ENCODE assay signal across 8 cellular contexts in the genomic region with DNA sequence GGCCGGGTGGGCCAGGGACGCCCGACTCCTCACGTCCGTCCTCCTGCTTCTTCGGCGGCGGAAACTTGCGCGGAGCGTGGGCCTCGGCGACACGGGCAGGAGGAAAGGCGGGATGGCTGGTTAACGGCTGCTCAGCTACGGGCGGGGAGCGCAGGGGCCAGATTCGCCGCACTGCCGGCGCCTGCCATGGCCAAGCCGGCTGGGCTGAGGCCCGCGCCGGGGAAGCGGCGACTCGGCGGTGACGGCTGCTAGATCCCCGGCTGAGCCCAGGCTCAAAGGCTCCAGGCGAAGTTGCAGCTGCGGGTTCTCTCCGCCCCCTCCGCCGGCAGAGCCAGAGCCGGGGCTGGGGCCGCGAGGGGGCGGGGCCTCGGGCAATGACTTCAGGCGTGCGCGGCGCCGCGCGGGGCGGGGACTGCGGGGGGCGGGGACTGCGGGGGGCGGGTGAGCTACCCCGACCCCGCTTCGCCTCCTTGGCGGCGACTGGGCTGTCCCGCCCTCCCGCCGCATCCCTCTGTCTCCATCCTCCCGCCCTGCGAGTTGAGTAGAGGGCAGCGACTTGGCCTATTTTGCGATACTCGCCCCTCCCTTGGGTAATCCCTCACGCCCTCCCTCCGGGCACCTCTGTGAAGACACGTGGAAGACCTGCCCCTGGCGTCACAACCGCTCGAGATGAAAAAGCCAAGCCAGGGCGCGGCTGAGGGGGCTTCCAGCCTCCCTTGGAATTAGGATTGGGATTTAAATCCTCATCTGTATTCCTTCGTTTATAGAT. TPM values are rescaled to one million over a fixed set of nuclear protein-coding genes. Genes with fewer than 3 reads are reported as not detected.
DNase-seq lines count a peak whose midpoint lies in the region; ATAC-seq and TF ChIP-seq lines count a peak whose summit lies in the region.

CEP85L (minus strand) TSS at position 310 of the 769 bp plus-strand sequence. CDS start 322 bp downstream, outside the sequence.

- peak within 1 kb of the TSS; percentile 69 for H3K4me3 ChIP-seq in GM12875 (ENCODE audit: low read depth, low read length)
- peak within 1 kb of the TSS; percentile 91 for H3K4me3 ChIP-seq in SU-DHL-6 (ENCODE audit: insufficient read depth, low read length, poor library complexity, severe bottlenecking)
- H3K4me3 ChIP-seq in parathyroid adenoma (ENCODE audit: low read depth, low read length): peak within 1 kb of the TSS; percentile 80
- H3K4me3 ChIP-seq in tibial artery: peak within 1 kb of the TSS; percentile 69 to 86

- H2AFZ ChIP-seq in SU-DHL-6 (ENCODE audit: low read depth, low read length, severe bottlenecking): peak within 1 kb of the TSS; percentile 98
- peak within 1 kb of the TSS; percentile 92 for H2AFZ ChIP-seq in parathyroid adenoma

- DNase-seq in NCI-H1417 (lab: John Stamatoyannopoulos, UW): peak; percentile 92 to 99 (median 97)
- DNase-seq in activated naive CD8-positive, alpha-beta T cell treated with anti-CD3 and anti-CD28 coated beads, Interleukin-2, amount 10 ng/mL, durations not matched to agents 7 days and 5 days: peak; percentile 94
- peak; percentile 95 for DNase-seq in Right ventricle myocardium superior
- peak; percentile 89 to 94 for DNase-seq in tibial artery

- POLR2A ChIA-PET in activated naive CD8-positive, alpha-beta T cell treated with anti-CD3 and anti-CD28 coated beads, Interleukin-2, amount 10 ng/mL, durations not matched to agents 7 days and 5 days (lab: Charles Lee): interaction anchor here (0.6 to 2.0 kb wide), 17 partner anchors 9 to 322 kb away, joined by 3 to 30 read pairs (median 3); no protein-coding TSS in a partner anchor

- peaks cover 12% of the 10 kb centered on the region; the same call in 1 of the 2 replicates for H3F3A ChIP-seq in SU-DHL-6 (ENCODE audit: insufficient read depth)

- H4K20me1 ChIP-seq in SU-DHL-6 (ENCODE audit: low read depth, low read length): no peaks in the 10 kb centered on the region

- H3K4me1 Mint-ChIP-seq in activated naive CD8-positive, alpha-beta T cell treated with anti-CD3 and anti-CD28 coated beads, Interleukin-2, amount 10 ng/mL, durations not matched to agents 7 days and 5 days: peaks cover 35% of the 10 kb centered on the region

- H3K9me3 Mint-ChIP-seq in activated naive CD8-positive, alpha-beta T cell treated with anti-CD3 and anti-CD28 coated beads, Interleukin-2, amount 10 ng/mL, durations not matched to agents 7 days and 5 days: no peaks in the 10 kb centered on the region

- ATAC-seq in HG02763 (IDR thresholded peaks at IDR 0.05; ENCODE audit: unreplicated experiment) (peak; percentile 89), Right ventricle myocardium superior (ENCODE audit: poor library complexity) (peak; percentile 98)
- ATAC-seq in activated naive CD8-positive, alpha-beta T cell treated with anti-CD3 and anti-CD28 coated beads, Interleukin-2, amount 10 ng/mL, durations not matched to agents 7 days and 5 days (ENCODE audit: low read depth): peak; percentile 92

- H3K79me2 ChIP-seq in SU-DHL-6 (ENCODE audit: insufficient read depth, low read length) (no peaks in the 10 kb centered on the region), parathyroid adenoma (peaks cover 17% of the 10 kb centered on the region)

- H3K27me3 ChIP-seq in SU-DHL-6 (ENCODE audit: low read length): no peaks in the 10 kb centered on the region
- H3K27me3 ChIP-seq in parathyroid adenoma (ENCODE audit: control insufficient read depth, insufficient read depth, low read length): no peaks in the 10 kb centered on the region
- no peaks in the 10 kb centered on the region for H3K27me3 ChIP-seq in tibial artery

- peaks cover 23% of the 10 kb centered on the region for H3K36me3 Mint-ChIP-seq in activated naive CD8-positive, alpha-beta T cell treated with anti-CD3 and anti-CD28 coated beads, Interleukin-2, amount 10 ng/mL, durations not matched to agents 7 days and 5 days

- no peak for TF ChIP-seq CTCF in GM12875 (IDR thresholded peaks at IDR 0.05; ENCODE audit: borderline replicate concordance, insufficient read depth, low read depth, low read length)
- no peak for TF ChIP-seq CTCF in SU-DHL-6 (IDR thresholded peaks at IDR 0.05; ENCODE audit: insufficient read depth, low read length, poor library complexity, severe bottlenecking)
- peak; percentile 12 for TF ChIP-seq CTCF in parathyroid adenoma (IDR thresholded peaks at IDR 0.05)
- peak in 1 of 2 experiments; percentile 36 for TF ChIP-seq CTCF in tibial artery (IDR thresholded peaks at IDR 0.05)

- H3K4me2 ChIP-seq in SU-DHL-6 (ENCODE audit: low read depth, low read length, poor library complexity, severe bottlenecking) (peak within 1 kb of the TSS; percentile 78), parathyroid adenoma (ENCODE audit: low read length) (peak within 1 kb of the TSS; percentile 84)

- H3K9me3 ChIP-seq in SU-DHL-6 (ENCODE audit: insufficient read depth, low read length): no peaks in the 10 kb centered on the region
- H3K9me3 ChIP-seq in parathyroid adenoma (ENCODE audit: control insufficient read depth, low read length): no peaks in the 10 kb centered on the region
- H3K9me3 ChIP-seq in tibial artery: no peaks in the 10 kb centered on the region

- H3K27me3 Mint-ChIP-seq in activated naive CD8-positive, alpha-beta T cell treated with anti-CD3 and anti-CD28 coated beads, Interleukin-2, amount 10 ng/mL, durations not matched to agents 7 days and 5 days: no peaks in the 10 kb centered on the region

- H3K27ac Mint-ChIP-seq in activated naive CD8-positive, alpha-beta T cell treated with anti-CD3 and anti-CD28 coated beads, Interleukin-2, amount 10 ng/mL, durations not matched to agents 7 days and 5 days: peak within 1 kb of the TSS; percentile 86

- H3K27ac ChIP-seq in SU-DHL-6 (ENCODE audit: low read depth, low read length) (peak within 1 kb of the TSS; percentile 45), parathyroid adenoma (peak within 1 kb of the TSS; percentile 93), tibial artery (peak within 1 kb of the TSS; percentile 91 to 95)

- H3K9ac ChIP-seq in SU-DHL-6 (ENCODE audit: low read length) (peak within 1 kb of the TSS; percentile 75), parathyroid adenoma (peak within 1 kb of the TSS; percentile 91)

- H3K9me2 ChIP-seq in SU-DHL-6 (replicated peaks; ENCODE audit: insufficient read depth, low read length): no peaks in the 10 kb centered on the region

- H3K36me3 ChIP-seq in SU-DHL-6 (ENCODE audit: low read length): no peaks in the 10 kb centered on the region
- no peaks in the 10 kb centered on the region for H3K36me3 ChIP-seq in parathyroid adenoma (ENCODE audit: control insufficient read depth, insufficient read depth, low read length)
- H3K36me3 ChIP-seq in tibial artery: no peaks in the 10 kb centered on the region

- intact Hi-C loops in Right ventricle myocardium superior (cut with DNase I) (no loop called here), tibial artery (cut with DNase I; ENCODE audit: low total_unique reads) (loop anchor here (2.0 kb wide), 1 partner anchor 243 kb away; the partner anchor contains the start of gene ASF1A)

- H3K4me3 Mint-ChIP-seq in activated naive CD8-positive, alpha-beta T cell treated with anti-CD3 and anti-CD28 coated beads, Interleukin-2, amount 10 ng/mL, durations not matched to agents 7 days and 5 days: peak within 1 kb of the TSS; percentile 87

- H3K4me1 ChIP-seq in parathyroid adenoma (no peaks in the 10 kb centered on the region), tibial artery (peaks cover 0 to 18% (median 10%) of the 10 kb centered on the region in 4 donors)

RNA-seq across cellular contexts. Expression of gene CEP85L, which starts in this region (rescaled TPM):
- 10 to 100 TPM; 48.9 to 53.1 TPM for total RNA-seq in activated naive CD8-positive, alpha-beta T cell treated with anti-CD3 and anti-CD28 coated beads, Interleukin-2, amount 10 ng/mL, durations not matched to agents 7 days and 5 days
- total RNA-seq in Right ventricle myocardium superior: 17.6 TPM

Comparison
In these comparisons a context has a peak if more than half of its experiments do, and no peak if none do; other contexts are left out.
1. Peak in every context shown above with its lines: DNase-seq, ATAC-seq, H3K4me3 ChIP-seq and H3K27ac ChIP-seq.